In genomic region chr12:80709811-80710726, GRCh38 we compare ENCODE assay signal across 10 cellular contexts. TPM values are rescaled to one million over a fixed set of nuclear protein-coding genes. Genes with fewer than 3 reads are reported as not detected.
DNase-seq lines count a peak whose midpoint lies in the region; ATAC-seq and TF ChIP-seq lines count a peak whose summit lies in the region.
"Had no signal": no experiment of that assay in that cellular context is flagged by ENCODE, and none has a peak within 500 bp of the region (broad histone marks: within the 10 kb centered on the region; RNA-seq: fewer than 3 reads in every experiment).

No MANE protein-coding gene starts in this region.

- no peak overlapping the region for H3K56ac ChIP-seq in mesendoderm (ENCODE audit: low read length)

- peak overlapping the region; percentile 60 for H3K18ac ChIP-seq in mesendoderm (ENCODE audit: low read length)

- no peak for TF ChIP-seq CTCF in tibial artery (IDR thresholded peaks at IDR 0.05)

- TF ChIP-seq POLR2A in GM18505 (IDR thresholded peaks at IDR 0.05; ENCODE audit: borderline replicate concordance, extremely low read depth, insufficient read depth, insufficient read length): no peak

- H4K5ac ChIP-seq in mesendoderm (ENCODE audit: low read length): no peak overlapping the region

- H3K23ac ChIP-seq in mesendoderm (ENCODE audit: low read length): no peak overlapping the region

- peak; percentile 55 for ATAC-seq in GM18505 (IDR thresholded peaks at IDR 0.05; ENCODE audit: unreplicated experiment)
- peak; percentile 55 for ATAC-seq in HG02678 (IDR thresholded peaks at IDR 0.05; ENCODE audit: unreplicated experiment)
- no peak for ATAC-seq in stimulated activated naive CD8-positive, alpha-beta T cell treated with anti-CD3 and anti-CD28 coated beads, Interleukin-15, Interleukin-2, amounts not matched to agents 100 U/mL and 50 U/mL, for 24 hours

- H2AK5ac ChIP-seq in mesendoderm (ENCODE audit: low read length): no peak overlapping the region

- peak; percentile 26 for DNase-seq in RPMI8226
- peak; percentile 77 for DNase-seq in mesendoderm
- no peak for DNase-seq in NOMO-1 (lab: John Stamatoyannopoulos, UW; ENCODE audit: unreplicated experiment in 2 of 2)
- no peak for DNase-seq in T-helper 9 cell
- no peak for DNase-seq in stimulated activated naive CD8-positive, alpha-beta T cell treated with anti-CD3 and anti-CD28 coated beads, Interleukin-15, Interleukin-2, amounts not matched to agents 100 U/mL and 50 U/mL, for 24 hours
- no peak for DNase-seq in tibial artery

- H3K27ac ChIP-seq in mesendoderm (ENCODE audit: low read depth, low read length) (no peak overlapping the region), tibial artery (no peak overlapping the region)
- H3K27ac ChIP-seq: suprapubic skin had no signal

- H3K4me1 ChIP-seq in mesendoderm (ENCODE audit: control insufficient read depth, low read depth, low read length): peaks cover 3% of the 10 kb centered on the region
- no peaks in the 10 kb centered on the region for H3K4me1 ChIP-seq in tibial artery

- intact Hi-C loops in tibial artery (cut with DNase I; ENCODE audit: low total_unique reads): no loop called here

- no CpG with 5 or more reads among the region's 20 CpGs for WGBS in mesendoderm (ENCODE audit: extremely low coverage, insufficient coverage, low lambda C conversion rate)

- H3K27me3 ChIP-seq in mesendoderm (ENCODE audit: insufficient read depth, low read length, poor library complexity): peaks cover 18% of the 10 kb centered on the region
- peaks cover 0 to 24% of the 10 kb centered on the region in 2 donors for H3K27me3 ChIP-seq in tibial artery

- H2BK120ac ChIP-seq in mesendoderm (ENCODE audit: low read depth, low read length): no peak overlapping the region

- H2BK15ac ChIP-seq in mesendoderm (replicated peaks; ENCODE audit: low read depth): no peak overlapping the region

- no peak overlapping the region for H3K9ac ChIP-seq in mesendoderm (ENCODE audit: low read length)

- no peak overlapping the region for H2BK5ac ChIP-seq in mesendoderm (ENCODE audit: low read length)

- no peak overlapping the region for H3K4ac ChIP-seq in mesendoderm (ENCODE audit: low read depth, low read length)

- no peak overlapping the region for H4K8ac ChIP-seq in mesendoderm (ENCODE audit: low read depth, low read length)

- H3K4me2 ChIP-seq in mesendoderm (ENCODE audit: low read length): peak overlapping the region; percentile 25

- H3K9me3 ChIP-seq in tibial artery: no peaks in the 10 kb centered on the region
- H3K9me3 ChIP-seq: suprapubic skin had no signal

- no peak overlapping the region for H3K4me3 ChIP-seq in mesendoderm (ENCODE audit: low read length)
- no peak overlapping the region for H3K4me3 ChIP-seq in tibial artery
- H3K4me3 ChIP-seq: lung, suprapubic skin had no signal

- no peaks in the 10 kb centered on the region for H3K36me3 ChIP-seq in mesendoderm (ENCODE audit: control insufficient read depth, insufficient read depth, low read length)
- H3K36me3 ChIP-seq in tibial artery: no peaks in the 10 kb centered on the region
- H3K36me3 ChIP-seq: suprapubic skin had no signal

- no peaks in the 10 kb centered on the region for H3K79me2 ChIP-seq in mesendoderm (ENCODE audit: control insufficient read depth, insufficient read depth, low read length)

- no peaks in the 10 kb centered on the region for H3K79me1 ChIP-seq in mesendoderm (ENCODE audit: low read length)

RNA-seq across cellular contexts. Expression of gene MYF6, which starts 2.6 kb away (rescaled TPM):
- polyA plus RNA-seq in mesendoderm (2013, experiment 1 of 2): 0.08 TPM
- 0.07 TPM for polyA plus RNA-seq in mesendoderm (2013, experiment 2 of 2)
- polyA plus RNA-seq: lung had no signal

RNA-seq across cellular contexts. Expression of gene MYF5, which starts 6.6 kb away (rescaled TPM):
- 0.04 TPM for polyA plus RNA-seq in mesendoderm (2013, experiment 1 of 2)
- 0.08 TPM for polyA plus RNA-seq in mesendoderm (2013, experiment 2 of 2)
- polyA plus RNA-seq: lung had no signal

Comparison
In these comparisons a context has a peak if more than half of its experiments do, and no peak if none do; other contexts are left out.
1. DNase-seq: peak in RPMI8226 (single experiment) and mesendoderm (single experiment); none in NOMO-1 (0 of 2), T-helper 9 cell (single experiment), stimulated activated naive CD8-positive, alpha-beta T cell treated with anti-CD3 and anti-CD28 coated beads, Interleukin-15, Interleukin-2, amounts not matched to agents 100 U/mL and 50 U/mL, for 24 hours (single experiment) and tibial artery (0 of 2).